3 cellular contexts compared by ENCODE assay signal in genomic region chr4:143246977-143247376, GRCh38.
"Had no signal": no experiment of that assay in that cellular context is flagged by ENCODE, and none has a peak within 500 bp of the region (broad histone marks: within the 10 kb centered on the region; RNA-seq: fewer than 3 reads in every experiment).

No MANE protein-coding gene starts in this region.

- ATAC-seq: GM12878 had no signal

- DNase-seq: GDM1, GF-D8 had no signal

- H3K4me3 ChIP-seq: GM12878 had no signal
